24 cellular contexts compared by ENCODE assay signal in the genomic region with DNA sequence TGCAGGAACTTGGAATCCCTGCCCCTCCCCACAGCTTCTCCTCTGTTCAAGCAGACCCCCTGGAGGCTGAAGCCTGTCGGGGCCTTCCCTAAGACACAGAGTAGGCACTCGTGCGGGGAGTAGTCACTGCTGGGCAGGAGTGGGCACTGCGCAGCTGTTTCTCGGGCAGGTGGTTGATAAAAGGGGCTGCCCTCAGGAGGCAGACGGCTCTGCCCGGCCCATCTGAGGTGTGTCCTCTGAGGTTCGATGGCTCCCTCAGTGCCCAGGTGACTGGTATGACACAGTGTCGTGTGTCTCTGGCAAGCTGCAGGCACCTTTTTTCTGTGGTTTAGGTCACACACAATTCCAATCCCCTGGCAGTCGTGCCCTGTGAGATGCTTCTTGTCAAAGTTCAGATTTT. TPM values are rescaled to one million over a fixed set of nuclear protein-coding genes. Genes with fewer than 3 reads are reported as not detected.
"Had no signal": no experiment of that assay in that cellular context is flagged by ENCODE, and none has a peak within 500 bp of the region (broad histone marks: within the 10 kb centered on the region; RNA-seq: fewer than 3 reads in every experiment).

No MANE protein-coding gene starts in this region.

- H2AFZ ChIP-seq: hepatocyte had no signal

- H3K4me1 ChIP-seq: gastroesophageal sphincter, left lung, lower lobe of right lung had no signal

- H3K4me3 ChIP-seq: coronary artery, dorsolateral prefrontal cortex, esophagus muscularis mucosa, gastroesophageal sphincter, heart left ventricle, hepatocyte, left lung, lower lobe of right lung had no signal

- H3K36me3 ChIP-seq: esophagus muscularis mucosa, gastroesophageal sphincter, heart left ventricle, left lung, lower lobe of right lung had no signal

- H3K27ac ChIP-seq: dorsolateral prefrontal cortex, esophagus muscularis mucosa, foreskin keratinocyte, gastroesophageal sphincter, hepatocyte, left lung, lower lobe of right lung had no signal

- H3K27me3 ChIP-seq: dorsolateral prefrontal cortex, esophagus muscularis mucosa, gastroesophageal sphincter, heart left ventricle, hepatocyte had no signal

- H3K4me2 ChIP-seq: hepatocyte had no signal

- ATAC-seq: foreskin keratinocyte, gastroesophageal sphincter, heart left ventricle, left lung, lower lobe of right lung had no signal

- H3K79me2 ChIP-seq: hepatocyte had no signal

- H3K9me3 ChIP-seq: esophagus muscularis mucosa, gastroesophageal sphincter, heart left ventricle, left lung, lower lobe of right lung had no signal

- DNase-seq: dermis blood vessel endothelial cell; dorsolateral prefrontal cortex; effector CD4-positive, alpha-beta T cell; effector memory CD4-positive, alpha-beta T cell; foreskin keratinocyte; heart left ventricle; hypothalamus; immature natural killer cell; islet precursor cell; kidney; kidney glomerular epithelial cell; left lung; lower lobe of right lung; mesendoderm; midbrain had no signal

- FAIRE-seq: colon, endothelial cell of umbilical vein, frontal cortex, kidney had no signal

RNA-seq across cellular contexts. Expression of gene GALNT16, which starts 10.1 kb away (rescaled TPM):
- total RNA-seq: foreskin keratinocyte, lung microvascular endothelial cell, mononuclear cell had no signal
- polyA plus RNA-seq: foreskin keratinocyte, immature natural killer cell had no signal
